8 cellular contexts compared by ENCODE assay signal in genomic region chr13:59771272-59771671, GRCh38.
A peak's percentile ranks its signal among the peaks of the same experiment; 100 is the strongest.
DNase-seq lines count a peak whose midpoint lies in the region; ATAC-seq and TF ChIP-seq lines count a peak whose summit lies in the region.

No MANE protein-coding gene starts in this region.

- peaks cover 1% of the 10 kb centered on the region for H3K36me3 Mint-ChIP-seq in progenitor cell of endocrine pancreas (ENCODE audit: insufficient read depth)

- ATAC-seq in omental fat pad (ENCODE audit: low FRiP score), result no peak
- ATAC-seq in GM21723 (IDR thresholded peaks at IDR 0.05; ENCODE audit: unreplicated experiment), result no peak

- H3K27me3 Mint-ChIP-seq in progenitor cell of endocrine pancreas, result no peaks in the 10 kb centered on the region

- no peak overlapping the region for H3K27ac Mint-ChIP-seq in progenitor cell of endocrine pancreas

- DNase-seq in DMS79 treated with DMSO at 0.1 percent for 48 hours (lab: John Stamatoyannopoulos, UW), result peak; percentile 1
- no peak for DNase-seq in DMS79 (lab: John Stamatoyannopoulos, UW)
- DNase-seq in NCI-H2227 (lab: John Stamatoyannopoulos, UW; ENCODE audit: unreplicated experiment), result peak; percentile 7
- peak; percentile 40 for DNase-seq in dermis blood vessel endothelial cell
- DNase-seq in progenitor cell of endocrine pancreas (ENCODE audit: low spot score, unreplicated experiment), result no peak
- no peak for DNase-seq in NCI-H1436 (lab: John Stamatoyannopoulos, UW)
- no peak for DNase-seq in omental fat pad (ENCODE audit: low spot score)

- H3K4me1 Mint-ChIP-seq in progenitor cell of endocrine pancreas (ENCODE audit: low read depth), result peaks cover 11% of the 10 kb centered on the region

- no peak overlapping the region for H3K4me3 Mint-ChIP-seq in progenitor cell of endocrine pancreas (ENCODE audit: low read depth)

- peak; percentile 66 for TF ChIP-seq CTCF in progenitor cell of endocrine pancreas (IDR thresholded peaks at IDR 0.05; ENCODE audit: unreplicated experiment)
- no peak for TF ChIP-seq CTCF in omental fat pad (IDR thresholded peaks at IDR 0.05)

- H3K9me3 Mint-ChIP-seq in progenitor cell of endocrine pancreas (ENCODE audit: low read depth), result no peaks in the 10 kb centered on the region

Comparison
In these comparisons a context has a peak if more than half of its experiments do, and no peak if none do; other contexts are left out.
1. DNase-seq: peak in DMS79 treated with DMSO at 0.1 percent for 48 hours (single experiment), NCI-H2227 (single experiment) and dermis blood vessel endothelial cell (single experiment); none in DMS79 (single experiment), progenitor cell of endocrine pancreas (single experiment), NCI-H1436 (single experiment) and omental fat pad (single experiment).